In the genomic region with DNA sequence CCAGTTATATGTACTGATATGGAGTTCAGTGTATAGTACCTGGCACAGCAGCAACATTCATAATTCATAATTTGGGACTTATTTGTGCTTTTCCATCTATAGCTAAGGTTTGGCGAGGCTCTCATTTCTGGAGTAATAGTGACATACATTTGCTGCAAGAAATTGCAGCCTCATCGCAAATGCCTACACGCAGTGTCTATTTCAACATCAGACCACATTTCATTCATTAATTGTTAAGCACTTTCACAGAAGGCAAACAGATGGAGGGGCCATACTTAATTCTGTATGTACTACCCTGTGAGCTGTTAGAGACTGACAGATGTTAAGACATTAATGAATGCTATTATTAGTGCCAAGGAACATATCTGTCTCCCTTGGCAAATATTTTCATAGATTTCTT, we compare ENCODE assay signal across 13 cellular contexts.
"Had no signal": no experiment of that assay in that cellular context is flagged by ENCODE, and none has a peak within 500 bp of the region (broad histone marks: within the 10 kb centered on the region; RNA-seq: fewer than 3 reads in every experiment).

No MANE protein-coding gene starts in this region.

- ATAC-seq: lower lobe of right lung; stimulated activated naive CD8-positive, alpha-beta T cell treated with anti-CD3 and anti-CD28 coated beads, Interleukin-15, amount 100 ng/mL, for 72 hours had no signal

- H3K27ac Mint-ChIP-seq: activated T-helper 2 cell treated with anti-CD3 and anti-CD28 coated beads, Interferon-gamma antibody, Interleukin-2, Interleukin-4, amounts not matched to agents 10 μg/mL and 5 μg/mL and 100 μg/mL, durations not matched to agents 14 hours and 24 hours and 36 hours; stimulated activated naive CD8-positive, alpha-beta T cell treated with anti-CD3 and anti-CD28 coated beads, Interleukin-15, amount 100 ng/mL, for 72 hours had no signal

- DNase-seq: activated CD4-positive, alpha-beta T cell treated with anti-CD3 and anti-CD28 coated beads, Interleukin-2, amount 50 U/mL, for 1 hour; activated CD4-positive, CD25-positive, alpha-beta regulatory T cell; activated naive CD4-positive, alpha-beta T cell treated with anti-CD3 and anti-CD28 coated beads, Interleukin-2, amount 10 ng/mL, durations not matched to agents 7 days and 5 days; amniotic stem cell; effector memory CD4-positive, alpha-beta T cell; hypothalamus; kidney glomerular epithelial cell; lower lobe of right lung; midbrain; stimulated activated CD4-positive, alpha-beta T cell treated with anti-CD3 and anti-CD28 coated beads, Interleukin-4, amount 100 ng/mL, for 4 hours; stimulated activated naive CD8-positive, alpha-beta T cell treated with anti-CD3 and anti-CD28 coated beads, Interleukin-15, amount 100 ng/mL, for 72 hours had no signal

- H3K36me3 Mint-ChIP-seq: brain had no signal

- H3K4me3 Mint-ChIP-seq: activated naive CD4-positive, alpha-beta T cell treated with anti-CD3 and anti-CD28 coated beads, Interleukin-2, amount 10 ng/mL, durations not matched to agents 7 days and 5 days; brain; stimulated activated naive CD8-positive, alpha-beta T cell treated with anti-CD3 and anti-CD28 coated beads, Interleukin-15, amount 100 ng/mL, for 72 hours had no signal

- H3K9me3 Mint-ChIP-seq: activated naive CD4-positive, alpha-beta T cell treated with anti-CD3 and anti-CD28 coated beads, Interleukin-2, amount 10 ng/mL, durations not matched to agents 7 days and 5 days; activated T-helper 2 cell treated with anti-CD3 and anti-CD28 coated beads, Interferon-gamma antibody, Interleukin-2, Interleukin-4, amounts not matched to agents 10 μg/mL and 5 μg/mL and 100 μg/mL, durations not matched to agents 14 hours and 24 hours and 36 hours; stimulated activated naive CD8-positive, alpha-beta T cell treated with anti-CD3 and anti-CD28 coated beads, Interleukin-15, amount 100 ng/mL, for 72 hours had no signal
